ENCODE assay signal across 8 cellular contexts in genomic region chr7:105520620-105521019, GRCh38. TPM values are rescaled to one million over a fixed set of nuclear protein-coding genes. Genes with fewer than 3 reads are reported as not detected.
DNase-seq lines count a peak whose midpoint lies in the region; ATAC-seq and TF ChIP-seq lines count a peak whose summit lies in the region.
"Not testable (repeated sequence)": the region's sequence is repeated elsewhere in the genome, so short reads cannot be mapped to it uniquely, and the experiment has no call there.

No MANE protein-coding gene starts in this region.

- not testable (repeated sequence) for H3K9me2 ChIP-seq in HCT116 (ENCODE audit: insufficient read depth); PC-3 (replicated peaks; ENCODE audit: low read length); hepatocyte (replicated peaks; ENCODE audit: insufficient read depth)

- H3K9me3 Mint-ChIP-seq in activated T-cell treated with anti-CD3 and anti-CD28 coated beads, Interleukin-2, amount 50 U/mL, for 24 hours; nephron; stimulated activated naive CD8-positive, alpha-beta T cell treated with anti-CD3 and anti-CD28 coated beads, Interleukin-15, Interleukin-2, amounts not matched to agents 100 ng/mL and 50 ng/mL, for 24 hours: not testable (repeated sequence)

- not testable (repeated sequence) for H3K27ac Mint-ChIP-seq in activated T-cell treated with anti-CD3 and anti-CD28 coated beads, Interleukin-2, amount 50 U/mL, for 24 hours; nephron; stimulated activated naive CD8-positive, alpha-beta T cell treated with anti-CD3 and anti-CD28 coated beads, Interleukin-15, Interleukin-2, amounts not matched to agents 100 ng/mL and 50 ng/mL, for 24 hours

- BruUV-seq in HCT116 (replicated peaks; lab: Mats Ljungman, UMichigan) (TSS peak; percentile 62), PC-3 (replicated peaks; lab: Mats Ljungman, UMichigan) (TSS peak; percentile 43)

- not testable (repeated sequence) for TF ChIP-seq POLR2A in HCT116 (IDR thresholded peaks at IDR 0.05; ENCODE audit: borderline replicate concordance, extremely low read depth, insufficient read depth, insufficient read length)

- peak overlapping the region; percentile 96 for H3K4me3 Mint-ChIP-seq in activated T-cell treated with anti-CD3 and anti-CD28 coated beads, Interleukin-2, amount 50 U/mL, for 24 hours
- peak overlapping the region; percentile 63 to 66 (median 65) for H3K4me3 Mint-ChIP-seq in nephron
- peak overlapping the region; percentile 97 for H3K4me3 Mint-ChIP-seq in stimulated activated naive CD8-positive, alpha-beta T cell treated with anti-CD3 and anti-CD28 coated beads, Interleukin-15, Interleukin-2, amounts not matched to agents 100 ng/mL and 50 ng/mL, for 24 hours

- WGBS in hepatocyte (ENCODE audit: low lambda C conversion rate, missing lambda C conversion rate), result 95% methylated on average over 7 of the region's 7 CpGs

- H3K4me1 ChIP-seq in BLaER1 (peaks cover 27% of the 10 kb centered on the region), HCT116 (ENCODE audit: control insufficient read depth in 1 of 2, insufficient read depth in 2 of 2, low read length in 2 of 2) (peaks cover 7 to 12% of the 10 kb centered on the region in 2 experiments; a peak in 3 of 4 replicates), PC-3 (ENCODE audit: insufficient read depth, low read length) (peaks cover 18% of the 10 kb centered on the region)
- H3K4me1 ChIP-seq in hepatocyte (ENCODE audit: insufficient read depth), result not testable (repeated sequence)

- H4K20me1 ChIP-seq in BLaER1, result peaks cover 52% of the 10 kb centered on the region
- not testable (repeated sequence) for H4K20me1 ChIP-seq in HCT116 (ENCODE audit: insufficient read depth); hepatocyte (ENCODE audit: insufficient read depth, poor library complexity, severe bottlenecking)
- H4K20me1 ChIP-seq in PC-3 (ENCODE audit: low read length), result peaks cover 19% of the 10 kb centered on the region; the same call in 1 of the 2 replicates

- H3K36me3 Mint-ChIP-seq in activated T-cell treated with anti-CD3 and anti-CD28 coated beads, Interleukin-2, amount 50 U/mL, for 24 hours (ENCODE audit: low read depth), result peaks cover 39% of the 10 kb centered on the region
- peaks cover 20% of the 10 kb centered on the region for H3K36me3 Mint-ChIP-seq in nephron (ENCODE audit: low read depth)
- H3K36me3 Mint-ChIP-seq in stimulated activated naive CD8-positive, alpha-beta T cell treated with anti-CD3 and anti-CD28 coated beads, Interleukin-15, Interleukin-2, amounts not matched to agents 100 ng/mL and 50 ng/mL, for 24 hours (ENCODE audit: low read depth), result peaks cover 29% of the 10 kb centered on the region

- not testable (repeated sequence) for H3F3A ChIP-seq in PC-3 (ENCODE audit: low read length, unreplicated experiment)

- H3K4me2 ChIP-seq in BLaER1 (peak overlapping the region; percentile 94), HCT116 (ENCODE audit: low read length) (peak overlapping the region; percentile 98), PC-3 (ENCODE audit: low read length) (peak overlapping the region; percentile 85), hepatocyte (peak overlapping the region; percentile 91)

- not testable (repeated sequence) for DNase-seq in HCT116 (ENCODE audit: low read depth, low spot score); PC-3; activated T-cell treated with anti-CD3 and anti-CD28 coated beads, Interleukin-2, amount 50 U/mL, for 24 hours; brain microvascular endothelial cell; hepatocyte (ENCODE audit: low spot score)

- H3K27me3 ChIP-seq in BLaER1; HCT116 (ENCODE audit: insufficient read depth, low read length); PC-3 (ENCODE audit: low read length); brain microvascular endothelial cell (replicated peaks); hepatocyte: not testable (repeated sequence)

- H3K4me1 Mint-ChIP-seq in activated T-cell treated with anti-CD3 and anti-CD28 coated beads, Interleukin-2, amount 50 U/mL, for 24 hours (ENCODE audit: low read depth), result peaks cover 29% of the 10 kb centered on the region
- not testable (repeated sequence) for H3K4me1 Mint-ChIP-seq in nephron
- H3K4me1 Mint-ChIP-seq in stimulated activated naive CD8-positive, alpha-beta T cell treated with anti-CD3 and anti-CD28 coated beads, Interleukin-15, Interleukin-2, amounts not matched to agents 100 ng/mL and 50 ng/mL, for 24 hours (ENCODE audit: low read depth), result peaks cover 23% of the 10 kb centered on the region

- CTCF ChIA-PET in HCT116 (lab: Charles Lee); PC-3 (lab: Charles Lee): not testable (repeated sequence)

- TF ChIP-seq RAD21 in HCT116 (IDR thresholded peaks at IDR 0.05; ENCODE audit: low read depth), result not testable (repeated sequence)

- in situ Hi-C loops in brain microvascular endothelial cell (cut with HindIII; ENCODE audit: low pct_ligation_motif_present, low sequenced_read_pairs), result not testable (repeated sequence)

- H3K4me3 ChIP-seq in BLaER1 (peak overlapping the region; percentile 74), HCT116 (replicated peaks in 1 of 2; ENCODE audit: low read depth in 1 of 2, low read length in 2 of 2) (peak overlapping the region; percentile 77 to 95), PC-3 (ENCODE audit: low read length) (peak overlapping the region; percentile 91), hepatocyte (peak overlapping the region; percentile 88)
- H3K4me3 ChIP-seq in brain microvascular endothelial cell (ENCODE audit: low read depth, low read length), result not testable (repeated sequence)

- RAD21 ChIA-PET in HCT116 (lab: Charles Lee; ENCODE audit: low non-redundant PET in 1 of 2, low total read pairs in 2 of 2, uncharacterized antibody in 2 of 2, unreplicated experiment in 2 of 2), result not testable (repeated sequence)

- not testable (repeated sequence) for H2AFZ ChIP-seq in HCT116 (ENCODE audit: low read depth, low read length, poor library complexity, severe bottlenecking); PC-3 (ENCODE audit: low read length); hepatocyte

- not testable (repeated sequence) for H3K27ac ChIP-seq in BLaER1; PC-3 (ENCODE audit: low read length); hepatocyte
- peak overlapping the region; percentile 81 for H3K27ac ChIP-seq in HCT116 (ENCODE audit: low read depth, low read length)
- peak overlapping the region; percentile 84 for H3K27ac ChIP-seq in brain microvascular endothelial cell

- not testable (repeated sequence) for H3K9me3 ChIP-seq in BLaER1; HCT116 (ENCODE audit: control insufficient read depth in 1 of 2, insufficient read depth in 1 of 2, low read depth in 1 of 2, low read length in 2 of 2); PC-3 (ENCODE audit: low read length); hepatocyte (ENCODE audit: low read depth)

- intact Hi-C loops in HCT116 (cut with micrococcal nuclease), result not testable (repeated sequence)
- intact Hi-C loops in PC-3 (cut with micrococcal nuclease), result loop anchor here (2.0 kb wide), 1 partner anchor 764 kb away; the partner anchor contains the start of gene NAMPT

- peaks cover 60% of the 10 kb centered on the region for H3K79me2 ChIP-seq in HCT116 (ENCODE audit: insufficient read depth, low read length)
- H3K79me2 ChIP-seq in PC-3 (ENCODE audit: low read length), result peaks cover 59% of the 10 kb centered on the region
- H3K79me2 ChIP-seq in hepatocyte, result peaks cover 50% of the 10 kb centered on the region

- not testable (repeated sequence) for H3K27me3 Mint-ChIP-seq in activated T-cell treated with anti-CD3 and anti-CD28 coated beads, Interleukin-2, amount 50 U/mL, for 24 hours; nephron (ENCODE audit: low read depth); stimulated activated naive CD8-positive, alpha-beta T cell treated with anti-CD3 and anti-CD28 coated beads, Interleukin-15, Interleukin-2, amounts not matched to agents 100 ng/mL and 50 ng/mL, for 24 hours

- POLR2A ChIA-PET in HCT116 (lab: Charles Lee); PC-3 (lab: Charles Lee; ENCODE audit: unreplicated experiment): not testable (repeated sequence)

- H3K9ac ChIP-seq in BLaER1 (peak overlapping the region; percentile 81; the same call in 1 of the 2 replicates), HCT116 (ENCODE audit: low read length) (peak overlapping the region; percentile 96), PC-3 (ENCODE audit: low read length) (peak overlapping the region; percentile 97)

- not testable (repeated sequence) for ATAC-seq in HCT116, PC-3

- not testable (repeated sequence) for TF ChIP-seq CTCF in HCT116 (IDR thresholded peaks at IDR 0.05 in 2 of 3, conservative IDR thresholded peaks at IDR 0.05 in 1 of 3; ENCODE audit: borderline replicate concordance in 1 of 3, insufficient read depth in 1 of 3, low read depth in 2 of 3, low read length in 2 of 3); PC-3 (conservative IDR thresholded peaks at IDR 0.05; ENCODE audit: low read depth, low read length); brain microvascular endothelial cell (IDR thresholded peaks at IDR 0.05; ENCODE audit: low read depth, low read length, missing control alignments); hepatocyte (IDR thresholded peaks at IDR 0.05; ENCODE audit: poor library complexity); nephron (IDR thresholded peaks at IDR 0.05; ENCODE audit: unreplicated experiment in 3 of 3)

- H3K36me3 ChIP-seq in BLaER1, result peaks cover 35% of the 10 kb centered on the region
- not testable (repeated sequence) for H3K36me3 ChIP-seq in HCT116 (ENCODE audit: control insufficient read depth in 1 of 2, insufficient read depth in 2 of 2, low read length in 2 of 2); brain microvascular endothelial cell (replicated peaks); hepatocyte (replicated peaks; ENCODE audit: insufficient read depth, low read depth)
- peaks cover 18% of the 10 kb centered on the region; the same call in 1 of the 2 replicates for H3K36me3 ChIP-seq in PC-3 (ENCODE audit: low read depth, low read length)

RNA-seq across cellular contexts. Expression of gene PUS7, which starts 1.5 kb away (rescaled TPM):
- total RNA-seq in HCT116 (2021; ENCODE audit: unreplicated experiment) (39.0 TPM), PC-3 (2014; rRNA removed) (22.0 and 37.2 TPM in 2 replicates), hepatocyte (10.9 and 12.6 TPM in 2 replicates)
- polyA plus RNA-seq in HCT116 (2012), result 8.8 and 11.1 TPM in 2 replicates
- 4.3 and 6.1 TPM in 2 replicates for polyA plus RNA-seq in hepatocyte

RNA-seq across cellular contexts. Expression of gene RINT1, which starts 11.4 kb away (rescaled TPM):
- total RNA-seq in HCT116 (2021; ENCODE audit: unreplicated experiment) (24.3 TPM), PC-3 (2014; rRNA removed) (20.8 TPM in 2 replicates), hepatocyte (8.2 and 9.3 TPM in 2 replicates)
- polyA plus RNA-seq in HCT116 (2012), result 9.6 and 10.9 TPM in 2 replicates
- 10.7 and 12.1 TPM in 2 replicates for polyA plus RNA-seq in hepatocyte
